15 cellular contexts compared by ENCODE assay signal in genomic region chr5:124810420-124810819, GRCh38.
DNase-seq lines count a peak whose midpoint lies in the region; ATAC-seq and TF ChIP-seq lines count a peak whose summit lies in the region.
"Had no signal": no experiment of that assay in that cellular context is flagged by ENCODE, and none has a peak within 500 bp of the region (broad histone marks: within the 10 kb centered on the region; RNA-seq: fewer than 3 reads in every experiment).

No MANE protein-coding gene starts in this region.

- ATAC-seq in WTC11, result no peak
- ATAC-seq in HG03457 (IDR thresholded peaks at IDR 0.05; ENCODE audit: unreplicated experiment), result no peak
- no peak for ATAC-seq in HG03045 (IDR thresholded peaks at IDR 0.05; ENCODE audit: unreplicated experiment)

- CTCF ChIA-PET in HEK293 (lab: Yijun Ruan, JAX) (no interaction called here), WTC11 (lab: Charles Lee) (no interaction called here)

- H3K27ac Mint-ChIP-seq in WTC11 (no peak overlapping the region), progenitor cell of endocrine pancreas (peak overlapping the region; percentile 47), glutamatergic neuron (ENCODE audit: unreplicated experiment) (no peak overlapping the region)
- H3K27ac Mint-ChIP-seq: CD14-positive monocyte had no signal

- H3K36me3 ChIP-seq in HEK293 (ENCODE audit: control insufficient read depth in 2 of 2, insufficient read depth in 1 of 2, low read length in 2 of 2), result no peaks in the 10 kb centered on the region
- H3K36me3 ChIP-seq: Peyer's patch had no signal

- H3K9me3 ChIP-seq in HEK293 (ENCODE audit: control insufficient read depth, insufficient read depth, low read depth, low read length), result no peaks in the 10 kb centered on the region
- H3K9me3 ChIP-seq: Caco-2, Peyer's patch had no signal

- peaks cover 14% of the 10 kb centered on the region for H3K4me1 Mint-ChIP-seq in WTC11
- peaks cover 26% of the 10 kb centered on the region for H3K4me1 Mint-ChIP-seq in progenitor cell of endocrine pancreas (ENCODE audit: low read depth)
- peaks cover 8% of the 10 kb centered on the region for H3K4me1 Mint-ChIP-seq in glutamatergic neuron (ENCODE audit: low read depth, unreplicated experiment)
- H3K4me1 Mint-ChIP-seq: CD14-positive monocyte had no signal

- peaks cover 9% of the 10 kb centered on the region for H3K4me1 ChIP-seq in HEK293 (ENCODE audit: control insufficient read depth, insufficient read depth, low read length)
- H3K4me1 ChIP-seq: Caco-2 had no signal

- H3K36me3 Mint-ChIP-seq in WTC11 (no peaks in the 10 kb centered on the region), progenitor cell of endocrine pancreas (ENCODE audit: insufficient read depth) (no peaks in the 10 kb centered on the region), glutamatergic neuron (ENCODE audit: unreplicated experiment) (no peaks in the 10 kb centered on the region)
- H3K36me3 Mint-ChIP-seq: CD14-positive monocyte had no signal

- TF ChIP-seq CTCF in HEK293 (tag by site-specific recombination; IDR thresholded peaks at IDR 0.05), result no peak
- no peak for TF ChIP-seq CTCF in WTC11 (IDR thresholded peaks at IDR 0.05)
- TF ChIP-seq CTCF in progenitor cell of endocrine pancreas (IDR thresholded peaks at IDR 0.05; ENCODE audit: unreplicated experiment), result no peak
- no peak for TF ChIP-seq CTCF in glutamatergic neuron (IDR thresholded peaks at IDR 0.05; ENCODE audit: partially characterized antibody, unreplicated experiment)

- H3K9me3 Mint-ChIP-seq in WTC11 (no peaks in the 10 kb centered on the region), progenitor cell of endocrine pancreas (ENCODE audit: low read depth) (no peaks in the 10 kb centered on the region), glutamatergic neuron (ENCODE audit: unreplicated experiment) (peaks cover 2% of the 10 kb centered on the region)

- DNase-seq in WTC11 (ENCODE audit: low spot score), result no peak
- DNase-seq in globus pallidus (ENCODE audit: low spot score), result peak; percentile 38
- DNase-seq in progenitor cell of endocrine pancreas (ENCODE audit: low spot score, unreplicated experiment), result no peak
- no peak for DNase-seq in activated effector memory CD4-positive, alpha-beta T cell treated with anti-CD3 and anti-CD28 coated beads, Interleukin-2, amount 50 U/mL, for 16 hours
- DNase-seq in glutamatergic neuron, result no peak
- DNase-seq: Caco-2, NCI-H1048, NCI-H345, Peyer's patch, SHP77 treated with DMSO at 0.1 percent for 48 hours had no signal

- no peak overlapping the region for H3K4me3 ChIP-seq in HEK293 (ENCODE audit: low read depth, low read length)
- H3K4me3 ChIP-seq: Peyer's patch had no signal

- H3K27me3 Mint-ChIP-seq in WTC11 (ENCODE audit: low read depth) (no peaks in the 10 kb centered on the region), progenitor cell of endocrine pancreas (no peaks in the 10 kb centered on the region), glutamatergic neuron (ENCODE audit: unreplicated experiment) (no peaks in the 10 kb centered on the region)

- H3K4me3 Mint-ChIP-seq in WTC11, result no peak overlapping the region
- no peak overlapping the region for H3K4me3 Mint-ChIP-seq in progenitor cell of endocrine pancreas (ENCODE audit: low read depth)
- no peak overlapping the region for H3K4me3 Mint-ChIP-seq in glutamatergic neuron (ENCODE audit: unreplicated experiment)
- H3K4me3 Mint-ChIP-seq: CD14-positive monocyte had no signal

- POLR2A ChIA-PET in HEK293 (lab: Yijun Ruan, JAX), result no interaction called here
- POLR2A ChIA-PET in WTC11 (lab: Charles Lee), result no interaction called here

- H3K27ac ChIP-seq in HEK293 (ENCODE audit: extremely low read depth, low read depth, low read length), result no peak overlapping the region; the same call in 1 of the 2 replicates
- H3K27ac ChIP-seq: HL-60, Peyer's patch had no signal

TF ChIP-seq in HEK293, 187 proteins besides CTCF, POLR2A, EP300 and RAD21:
- TF ChIP-seq ZNF623 (tag by site-specific recombination; IDR thresholded peaks at IDR 0.05) (no peak), ZNF121 (tag by site-specific recombination; IDR thresholded peaks at IDR 0.05) (peak; percentile 61; the same call in 1 of the 2 replicates), HOXD13 (CRISPR knock-in tag; IDR thresholded peaks at IDR 0.05; ENCODE audit: borderline replicate concordance) (no peak), KLF10 (tag by site-specific recombination; IDR thresholded peaks at IDR 0.05) (no peak)

TF ChIP-seq in WTC11, 78 proteins besides CTCF, POLR2A, EP300 and RAD21:
- TF ChIP-seq FOXK1 (CRISPR knock-in tag; IDR thresholded peaks at IDR 0.05) (no peak), ZNF121 (CRISPR knock-in tag; IDR thresholded peaks at IDR 0.05) (0 out of 2 replicates have a peak, but pooled peaks have one; percentile 25)

Comparison
In these comparisons a context has a peak if more than half of its experiments do, and no peak if none do; other contexts are left out.
1. Of the 8 proteins assayed by ChIP-seq in both HEK293 and WTC11: peak only in HEK293: none; only in WTC11: none; in both: ZNF121; in neither: 7.